Comparison of ENCODE assay signal across 15 cellular contexts in the genomic region with DNA sequence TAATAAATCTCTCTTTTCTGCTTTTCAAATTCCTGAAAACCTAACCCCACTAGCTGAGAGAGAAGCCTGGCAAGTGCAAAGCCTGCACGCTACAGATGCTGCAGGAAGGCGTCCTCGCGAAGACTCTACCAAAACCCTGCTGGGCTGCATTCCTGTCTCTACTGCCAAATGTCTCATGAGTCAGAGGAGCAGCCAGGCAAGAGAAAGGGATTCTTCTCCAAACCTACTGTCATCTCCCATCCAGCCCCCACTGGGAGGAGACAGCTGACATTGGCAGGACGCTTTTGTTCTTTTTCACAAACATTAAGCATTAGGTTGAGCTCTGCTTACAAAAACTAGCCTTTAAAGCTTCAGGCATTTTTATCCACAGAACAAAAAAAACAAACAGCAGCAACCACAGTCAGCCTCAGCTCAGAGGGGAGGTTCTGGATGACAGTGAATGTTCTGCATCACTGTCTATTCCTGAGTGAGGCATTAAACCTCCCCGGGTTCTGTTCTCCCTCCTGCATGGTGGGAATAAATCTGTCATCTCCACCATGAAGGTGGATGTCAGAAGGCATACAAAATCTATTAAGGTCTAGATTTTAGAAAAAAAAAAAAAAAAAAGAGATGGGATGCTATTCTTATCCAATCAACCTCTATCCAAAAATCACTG. TPM values are rescaled to one million over a fixed set of nuclear protein-coding genes. Genes with fewer than 3 reads are reported as not detected.
DNase-seq lines count a peak whose midpoint lies in the region; ATAC-seq and TF ChIP-seq lines count a peak whose summit lies in the region.
"Had no signal": no experiment of that assay in that cellular context is flagged by ENCODE, and none has a peak within 500 bp of the region (broad histone marks: within the 10 kb centered on the region; RNA-seq: fewer than 3 reads in every experiment).

No MANE protein-coding gene starts in this region.

- H3K27ac Mint-ChIP-seq in brain = peak overlapping the region in 4 of 5 experiments; percentile 36 to 84 (median 60)
- H3K27ac Mint-ChIP-seq: activated B cell treated with CpG ODN at 0.5 μM for 24 hours, mesothelial cell of epicardium had no signal

- H3K27me3 ChIP-seq in IMR-90 (ENCODE audit: control insufficient read depth, insufficient read depth, low read length) = no peaks in the 10 kb centered on the region; the same call in 1 of the 2 replicates

- POLR2A ChIA-PET in AG04449 (lab: Yijun Ruan, JAX) (interaction anchor here (0.7 kb wide), 1 partner anchor 1400 kb away, joined by 4 read pairs; no protein-coding TSS in a partner anchor), IMR-90 (lab: Charles Lee; ENCODE audit: unreplicated experiment) (no interaction called here)

- no peak overlapping the region for H2AK5ac ChIP-seq in IMR-90 (ENCODE audit: low read depth, low read length)

- no peak overlapping the region for H3K18ac ChIP-seq in IMR-90 (ENCODE audit: low read depth, low read length)

- no peak overlapping the region for H3K27ac ChIP-seq in IMR-90 (ENCODE audit: insufficient read depth, low read length)
- H3K27ac ChIP-seq: coronary artery, thoracic aorta had no signal

- H3K14ac ChIP-seq in IMR-90 (replicated peaks; ENCODE audit: low read depth, low read length) = no peak overlapping the region

- H3K9me1 ChIP-seq in IMR-90 (ENCODE audit: insufficient read depth, low read length) = no peaks in the 10 kb centered on the region

- TF ChIP-seq CTCF in AG04449 (IDR thresholded peaks at IDR 0.05; ENCODE audit: insufficient read depth, low read length, missing control alignments) (no peak), IMR-90 (conservative IDR thresholded peaks at IDR 0.05; ENCODE audit: low read depth, low read length) (no peak), brain (conservative IDR thresholded peaks at IDR 0.05) (no peak), GM13977 (IDR thresholded peaks at IDR 0.05; ENCODE audit: extremely low read depth, insufficient read depth, missing control alignments) (no peak)

- no peak overlapping the region for H2BK20ac ChIP-seq in IMR-90 (ENCODE audit: low read depth, low read length)

- no peak overlapping the region for H4K5ac ChIP-seq in IMR-90 (ENCODE audit: low read depth, low read length)

- H2BK5ac ChIP-seq in IMR-90 (ENCODE audit: low read depth, low read length, poor library complexity, severe bottlenecking) = no peak overlapping the region

- no peaks in the 10 kb centered on the region for H3K79me1 ChIP-seq in IMR-90 (ENCODE audit: low read depth in 1 of 2, low read length in 2 of 2)

- no peak overlapping the region for H3K56ac ChIP-seq in IMR-90 (ENCODE audit: extremely low read depth, insufficient read depth, low read length)

- H3K4ac ChIP-seq in IMR-90 (ENCODE audit: low read depth, low read length) = no peak overlapping the region

- H3K9ac ChIP-seq in IMR-90 (ENCODE audit: low read depth, low read length) = no peak overlapping the region

- peaks cover 68% of the 10 kb centered on the region for H3K36me3 Mint-ChIP-seq in brain
- H3K36me3 Mint-ChIP-seq: mesothelial cell of epicardium had no signal

- peak; percentile 2 for DNase-seq in AG04449 (ENCODE audit: low read depth, low spot score)
- peak; percentile 44 for DNase-seq in IMR-90
- peak; percentile 68 for DNase-seq in iPS DF 19.7 (ENCODE audit: low read depth, low spot score)
- no peak for DNase-seq in SW 1271 (lab: John Stamatoyannopoulos, UW)
- no peak for DNase-seq in kidney glomerular epithelial cell (lab: John Stamatoyannopoulos, UW)
- no peak for DNase-seq in NCI-H748 (lab: John Stamatoyannopoulos, UW; ENCODE audit: unreplicated experiment)
- no peak for DNase-seq in GM13977 (ENCODE audit: low spot score)
- DNase-seq: activated B cell treated with CpG ODN at 0.5 μM for 24 hours, NCI-H510A treated with DMSO at 0.1 percent for 48 hours, SHP77 treated with DMSO at 0.1 percent for 48 hours had no signal

- H3K23ac ChIP-seq in IMR-90 (ENCODE audit: low read depth, low read length) = no peak overlapping the region

- H3K4me3 ChIP-seq in AG04449 (ENCODE audit: low read depth, low read length) = no peak overlapping the region
- no peak overlapping the region for H3K4me3 ChIP-seq in IMR-90 (ENCODE audit: insufficient read depth, low read depth, low read length)
- H3K4me3 ChIP-seq: coronary artery, K562, thoracic aorta had no signal

- H3K9me3 ChIP-seq in IMR-90 (ENCODE audit: control insufficient read depth, insufficient read depth, low read length) = no peaks in the 10 kb centered on the region
- H3K9me3 ChIP-seq: thoracic aorta had no signal

- no peak overlapping the region for H2AK9ac ChIP-seq in IMR-90 (replicated peaks; ENCODE audit: low read depth, low read length, poor library complexity)

- 20% methylated on average over 4 of the region's 6 CpGs; no CpG with 5 or more reads in 1 of the 2 experiments for WGBS in IMR-90 (ENCODE audit: extremely low coverage in 2 of 2, insufficient read length in 1 of 2), 2 experiments

- H4K91ac ChIP-seq in IMR-90 (ENCODE audit: insufficient read depth, low read depth, low read length) = no peak overlapping the region

- intact Hi-C loops in IMR-90 (cut with micrococcal nuclease) = no loop called here

- BruUV-seq in IMR-90 (replicated peaks; lab: Mats Ljungman, UMichigan) = no TSS peak

- CTCF ChIA-PET in AG04449 (lab: Yijun Ruan, JAX) (no interaction called here), IMR-90 (lab: Yijun Ruan, JAX) (no interaction called here)

- ATAC-seq in IMR-90 (ENCODE audit: low read depth) = peak; percentile 61
- ATAC-seq: K562 had no signal

- no peak overlapping the region for H4K8ac ChIP-seq in IMR-90 (ENCODE audit: low read depth in 2 of 2, low read length in 2 of 2)

- dilution Hi-C loops in IMR-90 (cut with HindIII; ENCODE audit: low sequenced_read_pairs, unreplicated experiment) = no loop called here

- no peak overlapping the region for H3K4me2 ChIP-seq in IMR-90 (ENCODE audit: low read depth, low read length)

- peaks cover 3% of the 10 kb centered on the region; the same call in 1 of the 2 replicates for H4K20me1 ChIP-seq in IMR-90 (ENCODE audit: insufficient read depth, low read length)

- no peaks in the 10 kb centered on the region for H3K27me3 Mint-ChIP-seq in brain

- H2AFZ ChIP-seq in IMR-90 (replicated peaks; ENCODE audit: low read length, poor library complexity) = no peak overlapping the region

- H3K9me3 Mint-ChIP-seq in brain = peaks cover 0 to 27% (median 16%) of the 10 kb centered on the region in 5 experiments
- H3K9me3 Mint-ChIP-seq: activated B cell treated with CpG ODN at 0.5 μM for 24 hours had no signal

- in situ Hi-C loops in IMR-90 (cut with MboI; ENCODE audit: low sequenced_read_pairs) = no loop called here
- in situ Hi-C loops in GM13977 (cut with MboI; ENCODE audit: low pct_unique_long_range_greater_than_20kb, low sequenced_read_pairs, unreplicated experiment) = no loop called here

- no peaks in the 10 kb centered on the region for H3K4me1 ChIP-seq in IMR-90 (ENCODE audit: control insufficient read depth, insufficient read depth, low read length)

- no peak for TF ChIP-seq RAD21 in IMR-90 (IDR thresholded peaks at IDR 0.05; ENCODE audit: low read length)

- no peak for TF ChIP-seq POLR2A in IMR-90 (IDR thresholded peaks at IDR 0.05; ENCODE audit: low read depth, low read length)

- H3K36me3 ChIP-seq in IMR-90 (ENCODE audit: control insufficient read depth, insufficient read depth, low read length) = no peaks in the 10 kb centered on the region
- H3K36me3 ChIP-seq: thoracic aorta had no signal

- peaks cover 76% of the 10 kb centered on the region for H3K4me1 Mint-ChIP-seq in brain
- H3K4me1 Mint-ChIP-seq: mesothelial cell of epicardium had no signal

- no peak overlapping the region for H2BK15ac ChIP-seq in IMR-90 (ENCODE audit: low read depth, low read length)

- peak overlapping the region; percentile 0 to 50 (median 21) for H3K4me3 Mint-ChIP-seq in brain
- H3K4me3 Mint-ChIP-seq: activated B cell treated with CpG ODN at 0.5 μM for 24 hours, mesothelial cell of epicardium had no signal

- no peak overlapping the region for H2BK120ac ChIP-seq in IMR-90 (ENCODE audit: low read depth, low read length)

TF ChIP-seq in IMR-90, 13 proteins besides CTCF, POLR2A, EP300 and RAD21:
- TF ChIP-seq FOS (IDR thresholded peaks at IDR 0.05; ENCODE audit: low read depth, low read length) = no peak
- no peak for TF ChIP-seq MAZ (IDR thresholded peaks at IDR 0.05; ENCODE audit: borderline replicate concordance, low read depth, low read length)
- no peak for TF ChIP-seq CEBPB (IDR thresholded peaks at IDR 0.05; ENCODE audit: low read depth, low read length)
- TF ChIP-seq, protein P1, sequence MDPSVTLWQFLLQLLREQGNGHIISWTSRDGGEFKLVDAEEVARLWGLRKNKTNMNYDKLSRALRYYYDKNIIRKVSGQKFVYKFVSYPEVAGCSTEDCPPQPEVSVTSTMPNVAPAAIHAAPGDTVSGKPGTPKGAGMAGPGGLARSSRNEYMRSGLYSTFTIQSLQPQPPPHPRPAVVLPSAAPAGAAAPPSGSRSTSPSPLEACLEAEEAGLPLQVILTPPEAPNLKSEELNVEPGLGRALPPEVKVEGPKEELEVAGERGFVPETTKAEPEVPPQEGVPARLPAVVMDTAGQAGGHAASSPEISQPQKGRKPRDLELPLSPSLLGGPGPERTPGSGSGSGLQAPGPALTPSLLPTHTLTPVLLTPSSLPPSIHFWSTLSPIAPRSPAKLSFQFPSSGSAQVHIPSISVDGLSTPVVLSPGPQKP (IDR thresholded peaks at IDR 0.05; ENCODE audit: borderline replicate concordance, low read depth, low read length) = no peak
- no peak for TF ChIP-seq RCOR1 (IDR thresholded peaks at IDR 0.05; ENCODE audit: insufficient replicate concordance, low read length)

RNA-seq across cellular contexts. Expression of gene CRMP1, which starts 17.9 kb away (rescaled TPM):
- 4.1 and 4.4 TPM in 2 replicates for total RNA-seq in IMR-90 (2012; rRNA removed)
- 6.8 and 7.4 TPM in 2 replicates for polyA plus RNA-seq in IMR-90 (2012; rRNA removed)
- polyA plus RNA-seq in IMR-90 (2012; cell fraction: cytosol; rRNA removed) = 4.6 and 5.5 TPM in 2 replicates
- 3.6 and 5.0 TPM in 2 replicates for polyA plus RNA-seq in IMR-90 (2012; cell fraction: nucleus; rRNA removed; ENCODE audit: low replicate concordance)
- 599 TPM for polyA plus RNA-seq in brain (ENCODE audit: insufficient read depth, low read depth, low replicate concordance)

Comparison
In these comparisons a context has a peak if more than half of its experiments do, and no peak if none do; other contexts are left out.
1. DNase-seq: peak in AG04449 (single experiment), IMR-90 (single experiment) and iPS DF 19.7 (single experiment); none in SW 1271 (0 of 2), kidney glomerular epithelial cell (single experiment), NCI-H748 (single experiment) and GM13977 (single experiment).
2. RNA of gene CRMP1, which starts 17.9 kb away (polyA plus RNA-seq): 599 TPM in brain (single experiment); 3.6 to 7.4 TPM in IMR-90; every median in the first group is over 10 times any median in the second.